Comparison of ENCODE assay signal across 31 cellular contexts in genomic region chr2:7189106-7189505, GRCh38.
"Had no signal": no experiment of that assay in that cellular context is flagged by ENCODE, and none has a peak within 500 bp of the region (broad histone marks: within the 10 kb centered on the region; RNA-seq: fewer than 3 reads in every experiment).

No MANE protein-coding gene starts in this region.

- H3K4me2 ChIP-seq: smooth muscle cell had no signal

- H3K36me3 ChIP-seq: neutrophil, pancreas, spleen, suprapubic skin, tibial artery, transverse colon, upper lobe of right lung, vagina had no signal

- H3K4me3 ChIP-seq: pancreas, psoas muscle, skin epidermis, smooth muscle cell, spleen, suprapubic skin, testis, tibial artery, transverse colon, upper lobe of right lung, vagina had no signal

- H3K27ac ChIP-seq: neutrophil, pancreas, psoas muscle, skin epidermis, spleen, suprapubic skin, testis, tibial artery, transverse colon, upper lobe of right lung, vagina had no signal

- ATAC-seq: naive thymus-derived CD8-positive, alpha-beta T cell; natural killer cell treated with Interleukin-12 subunit alpha and Interleukin-12 subunit beta and Interleukin-15 and Interleukin-18, amount 100 ng/mL, for 72 hours; pancreas; psoas muscle; right cardiac atrium; sciatic nerve; stimulated activated memory B cell treated with anti-CD40 and anti-IgM and Interleukin-4, amounts not matched to agents 10 μg/mL and 1 μg/mL and 100 μg/mL, for 72 hours; stimulated activated naive CD8-positive, alpha-beta T cell treated with anti-CD3 and anti-CD28 coated beads, Interleukin-15, amount 100 ng/mL, for 72 hours; stimulated activated naive CD8-positive, alpha-beta T cell treated with anti-CD3 and anti-CD28 coated beads, Interleukin-15, Interleukin-2, amounts not matched to agents 100 U/mL and 50 U/mL, for 24 hours; upper lobe of right lung had no signal

- H3K36me3 Mint-ChIP-seq: naive thymus-derived CD8-positive, alpha-beta T cell; natural killer cell treated with Interleukin-12 subunit alpha and Interleukin-12 subunit beta and Interleukin-15 and Interleukin-18, amount 100 ng/mL, for 72 hours; stimulated activated memory B cell treated with anti-CD40 and anti-IgM and Interleukin-4, amounts not matched to agents 10 μg/mL and 1 μg/mL and 100 μg/mL, for 72 hours; type B pancreatic cell had no signal

- H3K27me3 ChIP-seq: neutrophil, pancreas, spleen, suprapubic skin, testis, tibial artery, transverse colon, upper lobe of right lung, vagina had no signal

- H3K4me3 Mint-ChIP-seq: naive thymus-derived CD8-positive, alpha-beta T cell; natural killer cell treated with Interleukin-12 subunit alpha and Interleukin-12 subunit beta and Interleukin-15 and Interleukin-18, amount 100 ng/mL, for 72 hours; nephron progenitor cell; neural crest cell; stimulated activated memory B cell treated with anti-CD40 and anti-IgM and Interleukin-4, amounts not matched to agents 10 μg/mL and 1 μg/mL and 100 μg/mL, for 72 hours; stimulated activated naive CD8-positive, alpha-beta T cell treated with anti-CD3 and anti-CD28 coated beads, Interleukin-15, amount 100 ng/mL, for 72 hours; type B pancreatic cell had no signal

- H3K27me3 Mint-ChIP-seq: progenitor cell of endocrine pancreas; stimulated activated memory B cell treated with anti-CD40 and anti-IgM and Interleukin-4, amounts not matched to agents 10 μg/mL and 1 μg/mL and 100 μg/mL, for 72 hours; stimulated activated naive CD8-positive, alpha-beta T cell treated with anti-CD3 and anti-CD28 coated beads, Interleukin-15, amount 100 ng/mL, for 72 hours; type B pancreatic cell had no signal

- DNase-seq: naive thymus-derived CD8-positive, alpha-beta T cell; nephron progenitor cell; nucleus accumbens; pancreas; psoas muscle; right cardiac atrium; spleen; stimulated activated CD4-positive, alpha-beta T cell treated with anti-CD3 and anti-CD28 coated beads, Interleukin-12 subunit alpha, Interleukin-12 subunit beta, amount 100 ng/mL, for 4 hours; stimulated activated CD4-positive, alpha-beta T cell treated with anti-CD3 and anti-CD28 coated beads, Interleukin-1b, Interleukin-23, amount 100 ng/mL, for 48 hours; stimulated activated CD4-positive, alpha-beta T cell treated with anti-CD3 and anti-CD28 coated beads, Interleukin-4, amount 100 ng/mL, for 1 hour; stimulated activated CD4-positive, alpha-beta T cell treated with anti-CD3 and anti-CD28 coated beads, Interleukin-4, amount 100 ng/mL, for 4 hours; stimulated activated CD8-positive, alpha-beta memory T cell treated with anti-CD3 and anti-CD28 coated beads, Interleukin-4, amount 100 ng/mL, for 48 hours; stimulated activated naive CD4-positive, alpha-beta T cell; stimulated activated naive CD8-positive, alpha-beta T cell treated with anti-CD3 and anti-CD28 coated beads, Interleukin-15, amount 100 ng/mL, for 72 hours; stimulated activated naive CD8-positive, alpha-beta T cell treated with anti-CD3 and anti-CD28 coated beads, Interleukin-15, Interleukin-2, amounts not matched to agents 100 U/mL and 50 U/mL, for 24 hours; substantia nigra; testis; tibial artery; transverse colon; upper lobe of right lung had no signal

- H3K27ac Mint-ChIP-seq: naive thymus-derived CD8-positive, alpha-beta T cell; natural killer cell treated with Interleukin-12 subunit alpha and Interleukin-12 subunit beta and Interleukin-15 and Interleukin-18, amount 100 ng/mL, for 72 hours; nephron progenitor cell; progenitor cell of endocrine pancreas; stimulated activated memory B cell treated with anti-CD40 and anti-IgM and Interleukin-4, amounts not matched to agents 10 μg/mL and 1 μg/mL and 100 μg/mL, for 72 hours; stimulated activated naive CD8-positive, alpha-beta T cell treated with anti-CD3 and anti-CD28 coated beads, Interleukin-15, amount 100 ng/mL, for 72 hours; type B pancreatic cell had no signal

- FAIRE-seq: pancreas had no signal

- H3K9me3 Mint-ChIP-seq: naive thymus-derived CD8-positive, alpha-beta T cell; natural killer cell treated with Interleukin-12 subunit alpha and Interleukin-12 subunit beta and Interleukin-15 and Interleukin-18, amount 100 ng/mL, for 72 hours; nephron progenitor cell; stimulated activated memory B cell treated with anti-CD40 and anti-IgM and Interleukin-4, amounts not matched to agents 10 μg/mL and 1 μg/mL and 100 μg/mL, for 72 hours; stimulated activated naive CD8-positive, alpha-beta T cell treated with anti-CD3 and anti-CD28 coated beads, Interleukin-15, amount 100 ng/mL, for 72 hours; type B pancreatic cell had no signal

- H3K9me3 ChIP-seq: neutrophil, pancreas, psoas muscle, spleen, suprapubic skin, testis, tibial artery, transverse colon, upper lobe of right lung, vagina had no signal

- H3K4me1 ChIP-seq: pancreas, psoas muscle, spleen, suprapubic skin, testis, tibial artery, transverse colon, upper lobe of right lung, vagina had no signal

- H3K4me1 Mint-ChIP-seq: naive thymus-derived CD8-positive, alpha-beta T cell; nephron progenitor cell; stimulated activated memory B cell treated with anti-CD40 and anti-IgM and Interleukin-4, amounts not matched to agents 10 μg/mL and 1 μg/mL and 100 μg/mL, for 72 hours had no signal
